2 cellular contexts compared by ENCODE assay signal in the genomic region with DNA sequence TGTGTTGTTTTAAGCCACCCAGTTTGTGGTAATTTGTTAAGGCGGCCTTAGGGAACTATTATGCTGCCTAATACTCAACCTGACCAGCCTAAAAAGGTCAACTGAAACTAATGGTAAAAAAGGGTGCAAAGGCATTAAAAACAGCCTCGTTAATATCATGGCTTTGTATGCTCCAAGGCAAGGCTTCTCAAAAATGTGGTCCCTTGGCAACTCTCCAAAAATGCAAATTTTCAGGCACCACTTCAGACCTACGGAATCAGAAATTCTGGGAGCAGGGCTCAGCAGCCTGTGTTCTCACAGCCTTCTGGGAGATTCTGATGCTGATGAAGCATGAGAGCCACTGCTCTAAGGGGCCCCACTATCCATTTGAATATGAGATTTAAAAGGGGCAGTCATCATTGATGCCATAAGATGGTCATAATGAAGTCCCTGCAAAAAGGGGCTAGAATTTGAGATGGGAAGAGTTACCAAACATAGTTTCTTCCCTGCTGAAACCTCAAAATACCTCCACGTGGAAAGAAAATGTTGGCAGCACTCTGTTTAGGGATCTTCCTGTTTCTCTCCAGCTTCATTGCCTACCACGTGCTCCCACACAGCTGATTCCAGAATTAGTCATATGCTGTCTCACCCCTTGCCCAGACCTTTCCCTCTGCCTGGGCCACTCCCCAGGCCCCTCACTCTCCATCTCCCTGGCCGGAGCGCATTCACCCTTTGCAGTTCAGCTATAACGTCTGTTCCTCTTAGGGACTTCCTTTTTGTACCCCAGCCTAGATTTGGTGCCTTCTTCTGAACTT.
TF ChIP-seq lines count a peak whose summit lies in the region.

No MANE protein-coding gene starts in this region.

TF ChIP-seq in IMR-90, 13 proteins besides CTCF, POLR2A, EP300 and RAD21:
- no peak for TF ChIP-seq FOS (IDR thresholded peaks at IDR 0.05; ENCODE audit: low read depth, low read length)
- TF ChIP-seq, protein P1, sequence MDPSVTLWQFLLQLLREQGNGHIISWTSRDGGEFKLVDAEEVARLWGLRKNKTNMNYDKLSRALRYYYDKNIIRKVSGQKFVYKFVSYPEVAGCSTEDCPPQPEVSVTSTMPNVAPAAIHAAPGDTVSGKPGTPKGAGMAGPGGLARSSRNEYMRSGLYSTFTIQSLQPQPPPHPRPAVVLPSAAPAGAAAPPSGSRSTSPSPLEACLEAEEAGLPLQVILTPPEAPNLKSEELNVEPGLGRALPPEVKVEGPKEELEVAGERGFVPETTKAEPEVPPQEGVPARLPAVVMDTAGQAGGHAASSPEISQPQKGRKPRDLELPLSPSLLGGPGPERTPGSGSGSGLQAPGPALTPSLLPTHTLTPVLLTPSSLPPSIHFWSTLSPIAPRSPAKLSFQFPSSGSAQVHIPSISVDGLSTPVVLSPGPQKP (IDR thresholded peaks at IDR 0.05; ENCODE audit: borderline replicate concordance, low read depth, low read length) = no peak
- no peak for TF ChIP-seq MAFK (IDR thresholded peaks at IDR 0.05; ENCODE audit: low read depth, low read length)
- TF ChIP-seq SMC3 (IDR thresholded peaks at IDR 0.05; ENCODE audit: low read depth, low read length) = no peak
- no peak for TF ChIP-seq RCOR1 (IDR thresholded peaks at IDR 0.05; ENCODE audit: insufficient replicate concordance, low read length)
- no peak for TF ChIP-seq RFX5 (IDR thresholded peaks at IDR 0.05; ENCODE audit: low read depth, low read length)
- TF ChIP-seq USF2 (IDR thresholded peaks at IDR 0.05; ENCODE audit: low read depth, low read length) = peak; percentile 92
- 0 out of 2 replicates have a peak, but pooled peaks have one; percentile 6 for TF ChIP-seq NFE2L2 (IDR thresholded peaks at IDR 0.05; ENCODE audit: low read depth, low read length)
- no peak for TF ChIP-seq CEBPB (IDR thresholded peaks at IDR 0.05; ENCODE audit: low read depth, low read length)
- peak; percentile 92 for TF ChIP-seq MXI1 (IDR thresholded peaks at IDR 0.05; ENCODE audit: borderline replicate concordance, low read depth, low read length)
- TF ChIP-seq BHLHE40 (IDR thresholded peaks at IDR 0.05; ENCODE audit: low read depth, low read length) = peak; percentile 64
- TF ChIP-seq MAZ (IDR thresholded peaks at IDR 0.05; ENCODE audit: borderline replicate concordance, low read depth, low read length) = no peak
- no peak for TF ChIP-seq CHD1 (IDR thresholded peaks at IDR 0.05; ENCODE audit: low read depth, low read length)

TF ChIP-seq in HepG2, 621 proteins besides CTCF, POLR2A, EP300 and RAD21:
- TF ChIP-seq TFAP4 (IDR thresholded peaks at IDR 0.05; ENCODE audit: borderline replicate concordance, low read depth) (peak; percentile 42; the same call in 1 of the 2 replicates), POLR2AphosphoS5 (IDR thresholded peaks at IDR 0.05; ENCODE audit: low read depth, low read length) (no peak)
